Comparison of ENCODE assay signal across 1 cellular context in genomic region chr14:99602054-99602787, GRCh38.
A peak's percentile ranks its signal among the peaks of the same experiment; 100 is the strongest.
TF ChIP-seq lines count a peak whose summit lies in the region.

No MANE protein-coding gene starts in this region.

TF ChIP-seq in HepG2, 621 proteins besides CTCF, POLR2A, EP300 and RAD21 (continued from another document and continues in another):
- TF ChIP-seq MTA1 (CRISPR knock-in tag; IDR thresholded peaks at IDR 0.05; ENCODE audit: borderline replicate concordance) (peak; percentile 78), ZNF703 (CRISPR knock-in tag; IDR thresholded peaks at IDR 0.05; ENCODE audit: borderline replicate concordance) (0 out of 2 replicates have a peak, but pooled peaks have one; percentile 9), GZF1 (CRISPR knock-in tag; IDR thresholded peaks at IDR 0.05) (0 out of 2 replicates have a peak, but pooled peaks have one; percentile 65), HCFC1 (IDR thresholded peaks at IDR 0.05; ENCODE audit: low read depth, low read length) (no peak), RFXAP (CRISPR knock-in tag; IDR thresholded peaks at IDR 0.05; ENCODE audit: borderline replicate concordance) (0 out of 2 replicates have a peak, but pooled peaks have one; percentile 26), PITX1 (CRISPR knock-in tag; IDR thresholded peaks at IDR 0.05) (peak; percentile 14; the same call in 1 of the 2 replicates), ZSCAN31 (CRISPR knock-in tag; IDR thresholded peaks at IDR 0.05; ENCODE audit: low read depth) (0 out of 2 replicates have a peak, but pooled peaks have one; percentile 26), FUBP1 (CRISPR knock-in tag; IDR thresholded peaks at IDR 0.05; ENCODE audit: borderline replicate concordance) (no peak), ZSCAN30 (CRISPR knock-in tag; IDR thresholded peaks at IDR 0.05) (no peak), TEAD3 (CRISPR knock-in tag; optimal IDR thresholded peaks at IDR 0.05; ENCODE audit: borderline replicate concordance) (peak; percentile 47), RXRB (CRISPR knock-in tag; IDR thresholded peaks at IDR 0.05; ENCODE audit: borderline replicate concordance) (0 out of 2 replicates have a peak, but pooled peaks have one; percentile 15), GABPA (IDR thresholded peaks at IDR 0.05; ENCODE audit: low read depth, low read length) (no peak), GABPA (CRISPR knock-in tag; IDR thresholded peaks at IDR 0.05; ENCODE audit: low read depth) (peak; percentile 57), ZBTB25 (CRISPR knock-in tag; IDR thresholded peaks at IDR 0.05) (peak; percentile 64; the same call in 1 of the 2 replicates), ETV5 (CRISPR knock-in tag; IDR thresholded peaks at IDR 0.05; ENCODE audit: borderline replicate concordance) (peak; percentile 58; the same call in 1 of the 2 replicates), ATAD3A (CRISPR knock-in tag; IDR thresholded peaks at IDR 0.05) (no peak), SNAPC4 (CRISPR knock-in tag; IDR thresholded peaks at IDR 0.05) (peak; percentile 69; the same call in 1 of the 2 replicates), ZFY (CRISPR knock-in tag; IDR thresholded peaks at IDR 0.05) (peak; percentile 31; the same call in 1 of the 2 replicates), GFI1 (CRISPR knock-in tag; IDR thresholded peaks at IDR 0.05; ENCODE audit: borderline replicate concordance) (peak; percentile 55; the same call in 1 of the 2 replicates), HDAC6 (IDR thresholded peaks at IDR 0.05; ENCODE audit: low read depth, low read length) (no peak), MAX (IDR thresholded peaks at IDR 0.05) (peak; percentile 65), REPIN1 (CRISPR knock-in tag; IDR thresholded peaks at IDR 0.05; ENCODE audit: borderline replicate concordance, low read depth) (no peak), SAP130 (CRISPR knock-in tag; IDR thresholded peaks at IDR 0.05; ENCODE audit: low read depth) (peak; percentile 82), ZNF501 (CRISPR knock-in tag; IDR thresholded peaks at IDR 0.05) (peak; percentile 71; the same call in 1 of the 2 replicates), DMAP1 (CRISPR knock-in tag; IDR thresholded peaks at IDR 0.05) (peak; percentile 40; the same call in 1 of the 2 replicates), ASH2L (IDR thresholded peaks at IDR 0.05; ENCODE audit: insufficient read length, low read depth, low read length) (peak; percentile 1), HNF4A (CRISPR knock-in tag; IDR thresholded peaks at IDR 0.05) (peak; percentile 61; the same call in 1 of the 2 replicates), IKZF4 (CRISPR knock-in tag; IDR thresholded peaks at IDR 0.05; ENCODE audit: borderline replicate concordance, low read depth, not compliant biosample characterization) (no peak), ZSCAN21 (CRISPR knock-in tag; IDR thresholded peaks at IDR 0.05; ENCODE audit: borderline replicate concordance) (0 out of 2 replicates have a peak, but pooled peaks have one; percentile 7), NFKB2 (CRISPR knock-in tag; IDR thresholded peaks at IDR 0.05; ENCODE audit: borderline replicate concordance) (peak; percentile 48; the same call in 1 of the 2 replicates), KDM5A (IDR thresholded peaks at IDR 0.05; ENCODE audit: borderline replicate concordance, low read length) (no peak), ZIK1 (CRISPR knock-in tag; IDR thresholded peaks at IDR 0.05; ENCODE audit: borderline replicate concordance, low read depth) (no peak), SOX13 (IDR thresholded peaks at IDR 0.05) (no peak), SOX13 (CRISPR knock-in tag; conservative IDR thresholded peaks at IDR 0.05 in 1 of 2, IDR thresholded peaks at IDR 0.05 in 1 of 2) (0 out of 4 replicates have a peak, but pooled peaks of 1 of the 2 experiments have one; percentile 22), RCOR2 (CRISPR knock-in tag; IDR thresholded peaks at IDR 0.05) (peak; percentile 16; the same call in 1 of the 2 replicates), MXD3 (CRISPR knock-in tag; IDR thresholded peaks at IDR 0.05) (0 out of 2 replicates have a peak, but pooled peaks have one; percentile 29), ZNF430 (CRISPR knock-in tag; IDR thresholded peaks at IDR 0.05) (peak; percentile 45; the same call in 1 of the 2 replicates), NR2F1 (CRISPR knock-in tag; IDR thresholded peaks at IDR 0.05) (peak; percentile 45 to 63; a peak in 3 of 4 replicates), ZC3H13 (CRISPR knock-in tag; IDR thresholded peaks at IDR 0.05) (no peak), ZKSCAN8 (CRISPR knock-in tag; IDR thresholded peaks at IDR 0.05; ENCODE audit: borderline replicate concordance) (no peak), SMARCE1 (IDR thresholded peaks at IDR 0.05; ENCODE audit: borderline replicate concordance) (no peak)
- TF ChIP-seq, protein P1, sequence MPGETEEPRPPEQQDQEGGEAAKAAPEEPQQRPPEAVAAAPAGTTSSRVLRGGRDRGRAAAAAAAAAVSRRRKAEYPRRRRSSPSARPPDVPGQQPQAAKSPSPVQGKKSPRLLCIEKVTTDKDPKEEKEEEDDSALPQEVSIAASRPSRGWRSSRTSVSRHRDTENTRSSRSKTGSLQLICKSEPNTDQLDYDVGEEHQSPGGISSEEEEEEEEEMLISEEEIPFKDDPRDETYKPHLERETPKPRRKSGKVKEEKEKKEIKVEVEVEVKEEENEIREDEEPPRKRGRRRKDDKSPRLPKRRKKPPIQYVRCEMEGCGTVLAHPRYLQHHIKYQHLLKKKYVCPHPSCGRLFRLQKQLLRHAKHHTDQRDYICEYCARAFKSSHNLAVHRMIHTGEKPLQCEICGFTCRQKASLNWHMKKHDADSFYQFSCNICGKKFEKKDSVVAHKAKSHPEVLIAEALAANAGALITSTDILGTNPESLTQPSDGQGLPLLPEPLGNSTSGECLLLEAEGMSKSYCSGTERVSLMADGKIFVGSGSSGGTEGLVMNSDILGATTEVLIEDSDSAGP (CRISPR knock-in tag; IDR thresholded peaks at IDR 0.05; ENCODE audit: borderline replicate concordance): peak; percentile 67; the same call in 1 of the 2 replicates
- TF ChIP-seq, protein P2, sequence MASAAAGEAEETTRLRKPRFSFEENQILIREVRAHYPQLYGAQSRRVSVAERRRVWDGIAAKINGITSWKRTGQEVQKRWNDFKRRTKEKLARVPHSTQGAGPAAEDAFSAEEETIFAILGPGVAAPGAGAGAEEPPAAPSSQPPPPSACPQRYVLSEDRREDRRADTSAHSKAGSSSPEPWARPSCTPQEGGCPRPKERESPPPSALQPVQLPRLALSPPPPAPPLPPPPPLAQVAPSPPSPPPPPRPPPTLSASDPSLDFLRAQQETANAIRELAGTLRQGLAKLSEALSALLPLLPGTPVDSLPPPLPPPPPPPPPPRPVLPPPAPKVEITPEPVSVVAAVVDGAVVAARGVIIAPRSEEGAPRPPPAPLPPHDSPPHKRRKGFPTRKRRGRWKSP (CRISPR knock-in tag; IDR thresholded peaks at IDR 0.05): 0 out of 2 replicates have a peak, but pooled peaks have one; percentile 12
- TF ChIP-seq, protein P3, sequence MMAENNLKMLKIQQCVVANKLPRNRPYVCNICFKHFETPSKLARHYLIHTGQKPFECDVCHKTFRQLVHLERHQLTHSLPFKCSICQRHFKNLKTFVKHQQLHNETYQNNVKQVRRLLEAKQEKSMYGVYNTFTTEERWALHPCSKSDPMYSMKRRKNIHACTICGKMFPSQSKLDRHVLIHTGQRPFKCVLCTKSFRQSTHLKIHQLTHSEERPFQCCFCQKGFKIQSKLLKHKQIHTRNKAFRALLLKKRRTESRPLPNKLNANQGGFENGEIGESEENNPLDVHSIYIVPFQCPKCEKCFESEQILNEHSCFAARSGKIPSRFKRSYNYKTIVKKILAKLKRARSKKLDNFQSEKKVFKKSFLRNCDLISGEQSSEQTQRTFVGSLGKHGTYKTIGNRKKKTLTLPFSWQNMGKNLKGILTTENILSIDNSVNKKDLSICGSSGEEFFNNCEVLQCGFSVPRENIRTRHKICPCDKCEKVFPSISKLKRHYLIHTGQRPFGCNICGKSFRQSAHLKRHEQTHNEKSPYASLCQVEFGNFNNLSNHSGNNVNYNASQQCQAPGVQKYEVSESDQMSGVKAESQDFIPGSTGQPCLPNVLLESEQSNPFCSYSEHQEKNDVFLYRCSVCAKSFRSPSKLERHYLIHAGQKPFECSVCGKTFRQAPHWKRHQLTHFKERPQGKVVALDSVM (CRISPR knock-in tag; IDR thresholded peaks at IDR 0.05): 0 out of 2 replicates have a peak, but pooled peaks have one; percentile 26
- TF ChIP-seq, protein P4, sequence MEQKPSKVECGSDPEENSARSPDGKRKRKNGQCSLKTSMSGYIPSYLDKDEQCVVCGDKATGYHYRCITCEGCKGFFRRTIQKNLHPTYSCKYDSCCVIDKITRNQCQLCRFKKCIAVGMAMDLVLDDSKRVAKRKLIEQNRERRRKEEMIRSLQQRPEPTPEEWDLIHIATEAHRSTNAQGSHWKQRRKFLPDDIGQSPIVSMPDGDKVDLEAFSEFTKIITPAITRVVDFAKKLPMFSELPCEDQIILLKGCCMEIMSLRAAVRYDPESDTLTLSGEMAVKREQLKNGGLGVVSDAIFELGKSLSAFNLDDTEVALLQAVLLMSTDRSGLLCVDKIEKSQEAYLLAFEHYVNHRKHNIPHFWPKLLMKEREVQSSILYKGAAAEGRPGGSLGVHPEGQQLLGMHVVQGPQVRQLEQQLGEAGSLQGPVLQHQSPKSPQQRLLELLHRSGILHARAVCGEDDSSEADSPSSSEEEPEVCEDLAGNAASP (CRISPR knock-in tag; IDR thresholded peaks at IDR 0.05; ENCODE audit: borderline replicate concordance): no peak
- TF ChIP-seq, protein P5, sequence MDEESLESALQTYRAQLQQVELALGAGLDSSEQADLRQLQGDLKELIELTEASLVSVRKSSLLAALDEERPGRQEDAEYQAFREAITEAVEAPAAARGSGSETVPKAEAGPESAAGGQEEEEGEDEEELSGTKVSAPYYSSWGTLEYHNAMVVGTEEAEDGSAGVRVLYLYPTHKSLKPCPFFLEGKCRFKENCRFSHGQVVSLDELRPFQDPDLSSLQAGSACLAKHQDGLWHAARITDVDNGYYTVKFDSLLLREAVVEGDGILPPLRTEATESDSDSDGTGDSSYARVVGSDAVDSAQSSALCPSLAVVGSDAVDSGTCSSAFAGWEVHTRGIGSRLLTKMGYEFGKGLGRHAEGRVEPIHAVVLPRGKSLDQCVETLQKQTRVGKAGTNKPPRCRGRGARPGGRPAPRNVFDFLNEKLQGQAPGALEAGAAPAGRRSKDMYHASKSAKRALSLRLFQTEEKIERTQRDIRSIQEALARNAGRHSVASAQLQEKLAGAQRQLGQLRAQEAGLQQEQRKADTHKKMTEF (CRISPR knock-in tag; IDR thresholded peaks at IDR 0.05): peak; percentile 39; the same call in 1 of the 2 replicates
